7 cellular contexts compared by ENCODE assay signal in the genomic region with DNA sequence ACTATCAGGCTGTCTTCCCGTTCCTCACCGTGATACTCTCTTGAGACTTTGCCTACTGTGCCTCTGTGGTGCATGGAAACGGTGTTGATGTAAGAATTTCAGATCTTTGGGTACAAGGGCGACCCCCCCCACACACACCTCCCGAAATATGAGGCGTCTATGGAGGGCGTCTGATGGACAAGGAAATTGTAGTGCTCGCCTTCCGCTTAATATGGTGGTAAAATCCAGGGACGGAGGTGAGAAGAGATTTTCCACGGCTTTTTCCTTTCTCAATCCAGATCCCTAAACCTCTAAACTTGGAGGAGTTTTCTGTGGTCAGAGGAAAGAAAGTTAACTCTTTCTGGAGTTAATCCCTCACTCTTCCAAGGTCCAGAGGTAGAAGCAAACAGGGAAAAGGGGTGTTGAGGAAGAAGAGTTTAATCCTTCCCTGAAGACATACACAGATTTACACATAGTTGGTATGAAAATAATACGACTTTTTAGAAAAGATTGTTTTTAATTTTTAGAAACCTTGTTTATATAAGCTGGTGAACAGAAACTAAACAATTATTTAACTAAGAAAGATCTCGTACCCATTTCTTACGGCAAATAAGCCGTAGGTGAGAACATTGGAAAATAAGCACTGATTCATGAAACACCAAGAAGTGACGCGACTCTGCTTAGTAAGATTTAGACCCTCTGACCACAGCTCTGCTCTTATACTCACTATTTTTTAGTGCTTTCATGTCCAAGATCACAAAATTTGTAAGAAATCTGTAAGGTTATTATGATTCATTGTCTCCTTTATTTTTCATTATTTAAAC. TPM values are rescaled to one million over a fixed set of nuclear protein-coding genes. Genes with fewer than 3 reads are reported as not detected.
DNase-seq lines count a peak whose midpoint lies in the region; ATAC-seq, FAIRE-seq and TF ChIP-seq lines count a peak whose summit lies in the region.

No MANE protein-coding gene starts in this region.

- no peaks in the 10 kb centered on the region for H3K36me3 ChIP-seq in testis (ENCODE audit: low read depth, missing control alignments)

- H3K27me3 ChIP-seq in testis: no peaks in the 10 kb centered on the region

- H3K4me3 ChIP-seq in testis: peak overlapping the region; percentile 51 to 71

- H3K27me3 Mint-ChIP-seq in activated T-helper 1 cell treated with anti-CD3 and anti-CD28 coated beads, Interleukin-12 subunit alpha, Interleukin-12 subunit beta, Interleukin-2, Interleukin-4 antibody, amounts not matched to agents 30 ng/mL and 10 ng/mL and 1 ng/mL, durations not matched to agents 14 hours and 24 hours and 36 hours (ENCODE audit: insufficient read depth): peaks cover 2% of the 10 kb centered on the region

- H3K9me3 ChIP-seq in testis: no peaks in the 10 kb centered on the region

- no peak for FAIRE-seq in D721Med (lab: Jason Lieb, UNC)

- H3K36me3 Mint-ChIP-seq in activated T-helper 1 cell treated with anti-CD3 and anti-CD28 coated beads, Interleukin-12 subunit alpha, Interleukin-12 subunit beta, Interleukin-2, Interleukin-4 antibody, amounts not matched to agents 30 ng/mL and 10 ng/mL and 1 ng/mL, durations not matched to agents 14 hours and 24 hours and 36 hours (ENCODE audit: low read depth): no peaks in the 10 kb centered on the region

- TF ChIP-seq CTCF in testis (IDR thresholded peaks at IDR 0.05): no peak
- TF ChIP-seq CTCF in D721Med (IDR thresholded peaks at IDR 0.05; ENCODE audit: insufficient read depth, missing control alignments): no peak

- intact Hi-C loops in activated T-helper 1 cell treated with anti-CD3 and anti-CD28 coated beads, Interleukin-12 subunit alpha, Interleukin-12 subunit beta, Interleukin-2, Interleukin-4 antibody, amounts not matched to agents 30 ng/mL and 10 ng/mL and 1 ng/mL, durations not matched to agents 14 hours and 24 hours and 36 hours (cut with micrococcal nuclease): loop anchor here (5.0 kb wide), 3 partner anchors 168 to 378 kb away; partner anchors contain the start of gene RNASE6
- intact Hi-C loops in testis (cut with DNase I; ENCODE audit: low total_unique reads): loop anchor here (5.0 kb wide), 1 partner anchor 73 kb away; the partner anchor contains the start of gene ANG

- 3 to 8% methylated on average over 17 of the region's 17 CpGs for WGBS in testis, 2 donors

- DNase-seq in activated T-helper 1 cell treated with anti-CD3 and anti-CD28 coated beads, Interleukin-12 subunit alpha, Interleukin-12 subunit beta, Interleukin-2, Interleukin-4 antibody, amounts not matched to agents 30 ng/mL and 10 ng/mL and 1 ng/mL, durations not matched to agents 14 hours and 24 hours and 36 hours (ENCODE audit: low spot score): no peak
- DNase-seq in iris pigment epithelial cell (ENCODE audit: low read depth) (peak; percentile 55), testis (peak; percentile 45), NCI-H1105 treated with DMSO at 0.1 percent for 48 hours (lab: John Stamatoyannopoulos, UW) (no peak), D721Med (ENCODE audit: insufficient read length, low spot score) (no peak)

- H3K27ac ChIP-seq in testis: peak overlapping the region; percentile 87 to 88

- peak overlapping the region; percentile 7 for H3K27ac Mint-ChIP-seq in activated T-helper 1 cell treated with anti-CD3 and anti-CD28 coated beads, Interleukin-12 subunit alpha, Interleukin-12 subunit beta, Interleukin-2, Interleukin-4 antibody, amounts not matched to agents 30 ng/mL and 10 ng/mL and 1 ng/mL, durations not matched to agents 14 hours and 24 hours and 36 hours

- peaks cover 11% of the 10 kb centered on the region for H3K4me1 Mint-ChIP-seq in activated T-helper 1 cell treated with anti-CD3 and anti-CD28 coated beads, Interleukin-12 subunit alpha, Interleukin-12 subunit beta, Interleukin-2, Interleukin-4 antibody, amounts not matched to agents 30 ng/mL and 10 ng/mL and 1 ng/mL, durations not matched to agents 14 hours and 24 hours and 36 hours (ENCODE audit: low read depth)

- H3K9me3 Mint-ChIP-seq in activated T-helper 1 cell treated with anti-CD3 and anti-CD28 coated beads, Interleukin-12 subunit alpha, Interleukin-12 subunit beta, Interleukin-2, Interleukin-4 antibody, amounts not matched to agents 30 ng/mL and 10 ng/mL and 1 ng/mL, durations not matched to agents 14 hours and 24 hours and 36 hours: no peaks in the 10 kb centered on the region

- peaks cover 6% of the 10 kb centered on the region for H3K4me1 ChIP-seq in testis

- ATAC-seq in GM18498 (IDR thresholded peaks at IDR 0.05; ENCODE audit: unreplicated experiment) (peak; percentile 10), HG03045 (IDR thresholded peaks at IDR 0.05; ENCODE audit: unreplicated experiment) (peak; percentile 5)

- H3K4me3 Mint-ChIP-seq in activated T-helper 1 cell treated with anti-CD3 and anti-CD28 coated beads, Interleukin-12 subunit alpha, Interleukin-12 subunit beta, Interleukin-2, Interleukin-4 antibody, amounts not matched to agents 30 ng/mL and 10 ng/mL and 1 ng/mL, durations not matched to agents 14 hours and 24 hours and 36 hours: no peak overlapping the region

- no peak for TF ChIP-seq POLR2A in testis (IDR thresholded peaks at IDR 0.05)

RNA-seq across cellular contexts. Expression of gene RNASE12, which starts 23.1 kb away (rescaled TPM):
- not detected in 2 replicates for total RNA-seq in activated T-helper 1 cell treated with anti-CD3 and anti-CD28 coated beads, Interleukin-12 subunit alpha, Interleukin-12 subunit beta, Interleukin-2, Interleukin-4 antibody, amounts not matched to agents 30 ng/mL and 10 ng/mL and 1 ng/mL, durations not matched to agents 14 hours and 24 hours and 36 hours
- not detected for total RNA-seq in testis
- polyA plus RNA-seq in testis (ENCODE audit: insufficient read depth, low read depth, low replicate concordance): 1.3 TPM

RNA-seq across cellular contexts. Expression of gene RNASE11, which starts 26.4 kb away (rescaled TPM):
- total RNA-seq in activated T-helper 1 cell treated with anti-CD3 and anti-CD28 coated beads, Interleukin-12 subunit alpha, Interleukin-12 subunit beta, Interleukin-2, Interleukin-4 antibody, amounts not matched to agents 30 ng/mL and 10 ng/mL and 1 ng/mL, durations not matched to agents 14 hours and 24 hours and 36 hours: not detected in 2 replicates
- total RNA-seq in testis: 10 to 100 TPM; 31.7 to 52.0 TPM
- 81.0 TPM for polyA plus RNA-seq in testis (ENCODE audit: insufficient read depth, low read depth, low replicate concordance)

RNA-seq across cellular contexts. Expression of gene OR6S1, which starts 27.3 kb away (rescaled TPM):
- not detected in 2 replicates for total RNA-seq in activated T-helper 1 cell treated with anti-CD3 and anti-CD28 coated beads, Interleukin-12 subunit alpha, Interleukin-12 subunit beta, Interleukin-2, Interleukin-4 antibody, amounts not matched to agents 30 ng/mL and 10 ng/mL and 1 ng/mL, durations not matched to agents 14 hours and 24 hours and 36 hours
- under 1 TPM in 1 of 2 donors, not detected in 1; 0.68 TPM for total RNA-seq in testis
- polyA plus RNA-seq in testis (ENCODE audit: insufficient read depth, low read depth, low replicate concordance): not detected

RNA-seq across cellular contexts. Expression of gene RNASE9, which starts 53.4 kb away (rescaled TPM):
- total RNA-seq in activated T-helper 1 cell treated with anti-CD3 and anti-CD28 coated beads, Interleukin-12 subunit alpha, Interleukin-12 subunit beta, Interleukin-2, Interleukin-4 antibody, amounts not matched to agents 30 ng/mL and 10 ng/mL and 1 ng/mL, durations not matched to agents 14 hours and 24 hours and 36 hours: not detected in 2 replicates
- not detected for total RNA-seq in testis
- not detected for polyA plus RNA-seq in testis (ENCODE audit: insufficient read depth, low read depth, low replicate concordance)

Comparison
In these comparisons a context has a peak if more than half of its experiments do, and no peak if none do; other contexts are left out.
1. DNase-seq: peak in iris pigment epithelial cell (single experiment) and testis (single experiment); none in activated T-helper 1 cell treated with anti-CD3 and anti-CD28 coated beads, Interleukin-12 subunit alpha, Interleukin-12 subunit beta, Interleukin-2, Interleukin-4 antibody, amounts not matched to agents 30 ng/mL and 10 ng/mL and 1 ng/mL, durations not matched to agents 14 hours and 24 hours and 36 hours (single experiment), NCI-H1105 treated with DMSO at 0.1 percent for 48 hours (single experiment) and D721Med (single experiment).
2. RNA of gene RNASE11, which starts 26.4 kb away (total RNA-seq): 31.7 to 52.0 TPM in testis; not detected in activated T-helper 1 cell treated with anti-CD3 and anti-CD28 coated beads, Interleukin-12 subunit alpha, Interleukin-12 subunit beta, Interleukin-2, Interleukin-4 antibody, amounts not matched to agents 30 ng/mL and 10 ng/mL and 1 ng/mL, durations not matched to agents 14 hours and 24 hours and 36 hours; every median in the first group is over 10 times any median in the second.